Comparison of ENCODE assay signal across 13 cellular contexts in genomic region chr18:11859903-11860407, GRCh38. TPM values are rescaled to one million over a fixed set of nuclear protein-coding genes. Genes with fewer than 3 reads are reported as not detected.
DNase-seq lines count a peak whose midpoint lies in the region; ATAC-seq and TF ChIP-seq lines count a peak whose summit lies in the region.
"Had no signal": no experiment of that assay in that cellular context is flagged by ENCODE, and none has a peak within 500 bp of the region (broad histone marks: within the 10 kb centered on the region; RNA-seq: fewer than 3 reads in every experiment).

No MANE protein-coding gene starts in this region.

- peaks cover 4% of the 10 kb centered on the region for H3K4me1 Mint-ChIP-seq in activated T-helper 17 cell treated with anti-CD3 and anti-CD28 coated beads, Interleukin-2, amount 50 U/mL, for 72 hours
- peaks cover 16% of the 10 kb centered on the region for H3K4me1 Mint-ChIP-seq in CD8-positive, alpha-beta T cell (ENCODE audit: low read depth)
- H3K4me1 Mint-ChIP-seq: stimulated activated memory B cell treated with anti-CD40 and anti-IgM and Interleukin-4, amounts not matched to agents 10 μg/mL and 1 μg/mL and 100 μg/mL, for 72 hours had no signal

- no peaks in the 10 kb centered on the region for H3K27me3 Mint-ChIP-seq in activated T-helper 17 cell treated with anti-CD3 and anti-CD28 coated beads, Interleukin-2, amount 50 U/mL, for 72 hours
- peaks cover 3% of the 10 kb centered on the region for H3K27me3 Mint-ChIP-seq in CD8-positive, alpha-beta T cell (ENCODE audit: low read depth)
- H3K27me3 Mint-ChIP-seq: stimulated activated memory B cell treated with anti-CD40 and anti-IgM and Interleukin-4, amounts not matched to agents 10 μg/mL and 1 μg/mL and 100 μg/mL, for 72 hours had no signal

- DNase-seq in AG08396 (ENCODE audit: low spot score): peak; percentile 45
- peak; percentile 60 for DNase-seq in HK-2 (ENCODE audit: unreplicated experiment)
- DNase-seq in kidney glomerular epithelial cell (lab: John Stamatoyannopoulos, UW): peak; percentile 83
- no peak for DNase-seq in CD8-positive, alpha-beta T cell
- no peak for DNase-seq in vagina (ENCODE audit: extremely low spot score in 2 of 2)
- DNase-seq in NCI-H2196 (lab: John Stamatoyannopoulos, UW; ENCODE audit: unreplicated experiment): no peak
- DNase-seq: activated CD4-positive, alpha-beta T cell treated with anti-CD3 and anti-CD28 coated beads for 1 hour; GF-D8; NCI-H2081 treated with DMSO at 0.1 percent for 48 hours had no signal

- H3K27ac Mint-ChIP-seq in activated T-helper 17 cell treated with anti-CD3 and anti-CD28 coated beads, Interleukin-2, amount 50 U/mL, for 72 hours: peak overlapping the region; percentile 72
- H3K27ac Mint-ChIP-seq in CD8-positive, alpha-beta T cell: no peak overlapping the region
- H3K27ac Mint-ChIP-seq: stimulated activated memory B cell treated with anti-CD40 and anti-IgM and Interleukin-4, amounts not matched to agents 10 μg/mL and 1 μg/mL and 100 μg/mL, for 72 hours had no signal

- H3K9me3 ChIP-seq in CD8-positive, alpha-beta T cell (ENCODE audit: low read length): no peaks in the 10 kb centered on the region
- H3K9me3 ChIP-seq in vagina: no peaks in the 10 kb centered on the region

- H3K4me1 ChIP-seq in CD8-positive, alpha-beta T cell (ENCODE audit: insufficient read depth, low read length): no peaks in the 10 kb centered on the region
- peaks cover 4% of the 10 kb centered on the region for H3K4me1 ChIP-seq in vagina

- no peak overlapping the region for H3K27ac ChIP-seq in CD8-positive, alpha-beta T cell (ENCODE audit: low read depth, low read length)
- H3K27ac ChIP-seq in vagina: no peak overlapping the region
- H3K27ac ChIP-seq: neural progenitor cell had no signal

- no peaks in the 10 kb centered on the region for H3K27me3 ChIP-seq in CD8-positive, alpha-beta T cell (ENCODE audit: insufficient read depth, low read length)
- no peaks in the 10 kb centered on the region for H3K27me3 ChIP-seq in vagina
- H3K27me3 ChIP-seq: neural progenitor cell had no signal

- no peaks in the 10 kb centered on the region for H3K36me3 ChIP-seq in CD8-positive, alpha-beta T cell (ENCODE audit: insufficient read depth, low read length)
- H3K36me3 ChIP-seq in vagina: no peaks in the 10 kb centered on the region
- H3K36me3 ChIP-seq: neural progenitor cell had no signal

- H3K9me3 Mint-ChIP-seq in activated T-helper 17 cell treated with anti-CD3 and anti-CD28 coated beads, Interleukin-2, amount 50 U/mL, for 72 hours: no peaks in the 10 kb centered on the region
- no peaks in the 10 kb centered on the region for H3K9me3 Mint-ChIP-seq in CD8-positive, alpha-beta T cell
- H3K9me3 Mint-ChIP-seq: neural progenitor cell; stimulated activated memory B cell treated with anti-CD40 and anti-IgM and Interleukin-4, amounts not matched to agents 10 μg/mL and 1 μg/mL and 100 μg/mL, for 72 hours had no signal

- POLR2A ChIA-PET in CD8-positive, alpha-beta T cell (lab: Charles Lee): no interaction called here

- no peak overlapping the region for H3K4me3 ChIP-seq in CD8-positive, alpha-beta T cell (ENCODE audit: low read depth, low read length)
- H3K4me3 ChIP-seq in vagina: no peak overlapping the region
- H3K4me3 ChIP-seq: neural progenitor cell had no signal

- no peak overlapping the region for H3K4me3 Mint-ChIP-seq in activated T-helper 17 cell treated with anti-CD3 and anti-CD28 coated beads, Interleukin-2, amount 50 U/mL, for 72 hours
- H3K4me3 Mint-ChIP-seq in CD8-positive, alpha-beta T cell: no peak overlapping the region
- H3K4me3 Mint-ChIP-seq: neural progenitor cell; stimulated activated memory B cell treated with anti-CD40 and anti-IgM and Interleukin-4, amounts not matched to agents 10 μg/mL and 1 μg/mL and 100 μg/mL, for 72 hours had no signal

- H3K36me3 Mint-ChIP-seq in activated T-helper 17 cell treated with anti-CD3 and anti-CD28 coated beads, Interleukin-2, amount 50 U/mL, for 72 hours (ENCODE audit: low read depth): peaks cover 6% of the 10 kb centered on the region
- peaks cover 9% of the 10 kb centered on the region for H3K36me3 Mint-ChIP-seq in CD8-positive, alpha-beta T cell
- H3K36me3 Mint-ChIP-seq: neural progenitor cell had no signal

- no peak for TF ChIP-seq CTCF in CD8-positive, alpha-beta T cell (IDR thresholded peaks at IDR 0.05)
- no peak for TF ChIP-seq CTCF in vagina (IDR thresholded peaks at IDR 0.05)

- TF ChIP-seq POLR2A in vagina (IDR thresholded peaks at IDR 0.05): no peak

- intact Hi-C loops in CD8-positive, alpha-beta T cell (cut with DNase I, micrococcal nuclease): no loop called here
- intact Hi-C loops in vagina (cut with DNase I): no loop called here

- ATAC-seq in activated T-helper 17 cell treated with anti-CD3 and anti-CD28 coated beads, Interleukin-2, amount 50 U/mL, for 72 hours (replicated peaks): peak; percentile 34
- no peak for ATAC-seq in CD8-positive, alpha-beta T cell
- ATAC-seq in HG03280 (IDR thresholded peaks at IDR 0.05; ENCODE audit: unreplicated experiment): no peak
- ATAC-seq: stimulated activated memory B cell treated with anti-CD40 and anti-IgM and Interleukin-4, amounts not matched to agents 10 μg/mL and 1 μg/mL and 100 μg/mL, for 72 hours had no signal

- CTCF ChIA-PET in CD8-positive, alpha-beta T cell (lab: Charles Lee): interaction anchor here (0.6 to 1.1 kb wide), 2 partner anchors 10 to 78 kb away, joined by 3 read pairs; no protein-coding TSS in a partner anchor

RNA-seq across cellular contexts. Expression of gene CHMP1B, which starts 8.7 kb away (rescaled TPM):
- 10 to 100 TPM; 18.8 to 21.5 TPM for total RNA-seq in activated T-helper 17 cell treated with anti-CD3 and anti-CD28 coated beads, Interleukin-2, amount 50 U/mL, for 72 hours
- total RNA-seq in CD8-positive, alpha-beta T cell: 10 to 100 TPM; 71.2 to 74.2 TPM
- total RNA-seq in vagina: 44.7 TPM

RNA-seq across cellular contexts. Expression of gene MPPE1, which starts 48.2 kb away (rescaled TPM):
- total RNA-seq in activated T-helper 17 cell treated with anti-CD3 and anti-CD28 coated beads, Interleukin-2, amount 50 U/mL, for 72 hours: 10 to 100 TPM; 34.4 to 38.1 TPM
- total RNA-seq in CD8-positive, alpha-beta T cell: 10 to 100 TPM; 44.0 to 55.1 TPM
- 24.6 TPM for total RNA-seq in vagina

Comparison
In these comparisons a context has a peak if more than half of its experiments do, and no peak if none do; other contexts are left out.
1. DNase-seq: peak in AG08396 (single experiment), HK-2 (single experiment) and kidney glomerular epithelial cell (single experiment); none in CD8-positive, alpha-beta T cell (0 of 7), vagina (0 of 2) and NCI-H2196 (single experiment).